ENCODE assay signal across 10 cellular contexts in the genomic region with DNA sequence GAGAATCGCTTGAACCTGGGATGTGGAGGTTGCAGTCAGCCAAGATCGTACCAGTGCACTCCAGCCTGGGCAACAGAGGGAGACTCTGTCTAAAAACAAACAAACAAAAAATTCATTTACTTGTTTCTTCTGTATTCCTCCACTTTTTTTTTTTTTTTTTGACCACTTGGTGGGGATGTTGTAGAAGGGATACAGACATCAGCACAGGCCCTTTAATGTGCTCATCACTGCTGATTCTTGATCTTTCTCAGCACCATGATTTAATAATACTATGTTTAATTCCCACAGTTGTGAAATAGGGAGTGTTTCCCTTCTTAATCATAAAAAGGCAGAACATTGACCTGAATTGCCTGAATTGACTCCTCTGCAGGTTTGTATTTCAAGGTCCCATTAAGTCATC. TPM values are rescaled to one million over a fixed set of nuclear protein-coding genes. Genes with fewer than 3 reads are reported as not detected.
DNase-seq lines count a peak whose midpoint lies in the region; ATAC-seq and TF ChIP-seq lines count a peak whose summit lies in the region.
"Had no signal": no experiment of that assay in that cellular context is flagged by ENCODE, and none has a peak within 500 bp of the region (broad histone marks: within the 10 kb centered on the region; RNA-seq: fewer than 3 reads in every experiment).

No MANE protein-coding gene starts in this region.

- DNase-seq in activated T-cell treated with anti-CD3 and anti-CD28 coated beads, Interleukin-2, amount 50 U/mL, for 72 hours, result no peak
- DNase-seq in activated T-cell treated with anti-CD3 and anti-CD28 coated beads, Interleukin-2, amount 50 U/mL, for 4 hours, result no peak
- DNase-seq in M059J (ENCODE audit: low read depth) (peak; percentile 43), retinal pigment epithelial cell (ENCODE audit: low read depth) (no peak), esophagus squamous epithelium (lab: John Stamatoyannopoulos, UW) (no peak)
- no peak for DNase-seq in stimulated activated CD4-positive, alpha-beta T cell treated with anti-CD3 and anti-CD28 coated beads, Interleukin-4, amount 100 ng/mL, for 4 hours
- DNase-seq: activated gamma-delta T cell had no signal

- H3K4me1 Mint-ChIP-seq in activated T-cell treated with anti-CD3 and anti-CD28 coated beads, Interleukin-2, amount 50 U/mL, for 72 hours (ENCODE audit: low read depth), result peaks cover 30% of the 10 kb centered on the region
- H3K4me1 Mint-ChIP-seq in activated T-cell treated with anti-CD3 and anti-CD28 coated beads, Interleukin-2, amount 50 U/mL, for 4 hours (ENCODE audit: low read depth), result peaks cover 21% of the 10 kb centered on the region
- H3K4me1 Mint-ChIP-seq in dendritic cell treated with granulocyte-macrophage colony-stimulating factor and Interleukin-4, amounts not matched to agents 40 ng/mL and 50 ng/mL, for 4 days (ENCODE audit: low read depth), result peaks cover 19% of the 10 kb centered on the region

- no peaks in the 10 kb centered on the region for H3K9me3 ChIP-seq in esophagus squamous epithelium
- H3K9me3 ChIP-seq: neutrophil had no signal

- no peaks in the 10 kb centered on the region for H3K27me3 Mint-ChIP-seq in activated T-cell treated with anti-CD3 and anti-CD28 coated beads, Interleukin-2, amount 50 U/mL, for 72 hours (ENCODE audit: low read depth)
- no peaks in the 10 kb centered on the region for H3K27me3 Mint-ChIP-seq in activated T-cell treated with anti-CD3 and anti-CD28 coated beads, Interleukin-2, amount 50 U/mL, for 4 hours (ENCODE audit: low read depth)
- H3K27me3 Mint-ChIP-seq in dendritic cell treated with granulocyte-macrophage colony-stimulating factor and Interleukin-4, amounts not matched to agents 40 ng/mL and 50 ng/mL, for 4 days, result no peaks in the 10 kb centered on the region

- intact Hi-C loops in dendritic cell treated with granulocyte-macrophage colony-stimulating factor and Interleukin-4, amounts not matched to agents 40 ng/mL and 50 ng/mL, for 4 days (cut with micrococcal nuclease), result no loop called here
- intact Hi-C loops in esophagus squamous epithelium (cut with DNase I), result no loop called here

- peaks cover 0 to 76% (median 18%) of the 10 kb centered on the region in 3 donors for H3K36me3 ChIP-seq in esophagus squamous epithelium

- no peak overlapping the region for H3K27ac ChIP-seq in esophagus squamous epithelium
- H3K27ac ChIP-seq: neutrophil had no signal

- no peak overlapping the region for H3K4me3 Mint-ChIP-seq in activated T-cell treated with anti-CD3 and anti-CD28 coated beads, Interleukin-2, amount 50 U/mL, for 72 hours
- H3K4me3 Mint-ChIP-seq in activated T-cell treated with anti-CD3 and anti-CD28 coated beads, Interleukin-2, amount 50 U/mL, for 4 hours, result no peak overlapping the region
- H3K4me3 Mint-ChIP-seq in dendritic cell treated with granulocyte-macrophage colony-stimulating factor and Interleukin-4, amounts not matched to agents 40 ng/mL and 50 ng/mL, for 4 days, result no peak overlapping the region

- no peak for ATAC-seq in activated T-cell treated with anti-CD3 and anti-CD28 coated beads, Interleukin-2, amount 50 U/mL, for 72 hours (replicated peaks in 1 of 2)
- no peak for ATAC-seq in activated T-cell treated with anti-CD3 and anti-CD28 coated beads, Interleukin-2, amount 50 U/mL, for 4 hours
- no peak for ATAC-seq in GM18502 (IDR thresholded peaks at IDR 0.05; ENCODE audit: poor library complexity, unreplicated experiment)

- H3K4me3 ChIP-seq in retinal pigment epithelial cell (ENCODE audit: low read length) (no peak overlapping the region), esophagus squamous epithelium (no peak overlapping the region)

- peaks cover 7 to 12% of the 10 kb centered on the region in 2 donors for H3K36me3 Mint-ChIP-seq in activated T-cell treated with anti-CD3 and anti-CD28 coated beads, Interleukin-2, amount 50 U/mL, for 72 hours (ENCODE audit: insufficient read depth in 2 of 2)
- H3K36me3 Mint-ChIP-seq in activated T-cell treated with anti-CD3 and anti-CD28 coated beads, Interleukin-2, amount 50 U/mL, for 4 hours (ENCODE audit: insufficient read depth), result peaks cover 14% of the 10 kb centered on the region
- peaks cover 91% of the 10 kb centered on the region for H3K36me3 Mint-ChIP-seq in dendritic cell treated with granulocyte-macrophage colony-stimulating factor and Interleukin-4, amounts not matched to agents 40 ng/mL and 50 ng/mL, for 4 days (ENCODE audit: low read depth)

- peaks cover 15 to 45% (median 23%) of the 10 kb centered on the region in 3 donors for H3K4me1 ChIP-seq in esophagus squamous epithelium

- H3K9me3 Mint-ChIP-seq in activated T-cell treated with anti-CD3 and anti-CD28 coated beads, Interleukin-2, amount 50 U/mL, for 72 hours, result no peaks in the 10 kb centered on the region
- H3K9me3 Mint-ChIP-seq in activated T-cell treated with anti-CD3 and anti-CD28 coated beads, Interleukin-2, amount 50 U/mL, for 4 hours, result no peaks in the 10 kb centered on the region
- H3K9me3 Mint-ChIP-seq in dendritic cell treated with granulocyte-macrophage colony-stimulating factor and Interleukin-4, amounts not matched to agents 40 ng/mL and 50 ng/mL, for 4 days, result no peaks in the 10 kb centered on the region

- H3K27ac Mint-ChIP-seq in activated T-cell treated with anti-CD3 and anti-CD28 coated beads, Interleukin-2, amount 50 U/mL, for 72 hours, result peak overlapping the region; percentile 75
- H3K27ac Mint-ChIP-seq in dendritic cell treated with granulocyte-macrophage colony-stimulating factor and Interleukin-4, amounts not matched to agents 40 ng/mL and 50 ng/mL, for 4 days, result peak overlapping the region; percentile 37

- no peak for TF ChIP-seq POLR2A in esophagus squamous epithelium (IDR thresholded peaks at IDR 0.05)

- 63 to 86% methylated on average over 2 of the region's 2 CpGs for WGBS in esophagus squamous epithelium, 2 donors

- peak; percentile 8 for TF ChIP-seq CTCF in retinal pigment epithelial cell (conservative IDR thresholded peaks at IDR 0.05; ENCODE audit: low read depth, low read length)
- no peak for TF ChIP-seq CTCF in esophagus squamous epithelium (IDR thresholded peaks at IDR 0.05)

- H3K27me3 ChIP-seq in esophagus squamous epithelium, result no peaks in the 10 kb centered on the region
- H3K27me3 ChIP-seq: neutrophil had no signal

RNA-seq across cellular contexts. Expression of a gene that starts 4.5 kb away (rescaled TPM):
- total RNA-seq in activated T-cell treated with anti-CD3 and anti-CD28 coated beads, Interleukin-2, amount 50 U/mL, for 72 hours, result 10 to 100 TPM; 67.3 to 68.9 TPM
- total RNA-seq in activated T-cell treated with anti-CD3 and anti-CD28 coated beads, Interleukin-2, amount 50 U/mL, for 4 hours, result 10 to 100 TPM; 20.2 to 22.9 (median 20.9) TPM
- 64.6 and 70.6 TPM in 2 replicates for total RNA-seq in M059J (2014; rRNA removed; shearing (Covaris generic))
- 10 to 100 TPM in 3 of 4 donors, 1 to 10 TPM in 1; 9.6 to 21.3 (median 15.0) TPM for total RNA-seq in esophagus squamous epithelium

RNA-seq across cellular contexts. Expression of a gene that starts 5.6 kb away (rescaled TPM):
- 10 to 100 TPM; 56.7 to 66.8 TPM for total RNA-seq in activated T-cell treated with anti-CD3 and anti-CD28 coated beads, Interleukin-2, amount 50 U/mL, for 72 hours
- total RNA-seq in activated T-cell treated with anti-CD3 and anti-CD28 coated beads, Interleukin-2, amount 50 U/mL, for 4 hours, result 10 to 100 TPM; 45.3 to 49.4 (median 47.9) TPM
- total RNA-seq in M059J (2014; rRNA removed; shearing (Covaris generic)), result 11.3 and 16.8 TPM in 2 replicates
- 10 to 100 TPM; 14.4 to 33.0 (median 26.4) TPM for total RNA-seq in esophagus squamous epithelium

RNA-seq across cellular contexts. Expression of a gene that starts 21.1 kb away (rescaled TPM):
- 10 to 100 TPM; 12.2 to 12.4 TPM for total RNA-seq in activated T-cell treated with anti-CD3 and anti-CD28 coated beads, Interleukin-2, amount 50 U/mL, for 72 hours
- 1 to 10 TPM; 5.7 to 6.9 (median 6.5) TPM for total RNA-seq in activated T-cell treated with anti-CD3 and anti-CD28 coated beads, Interleukin-2, amount 50 U/mL, for 4 hours
- total RNA-seq in M059J (2014; rRNA removed; shearing (Covaris generic)), result 6.4 and 10.2 TPM in 2 replicates
- total RNA-seq in esophagus squamous epithelium, result 1 to 10 TPM; 4.7 to 7.7 (median 6.9) TPM

RNA-seq across cellular contexts. Expression of a gene that starts 25.4 kb away (rescaled TPM):
- total RNA-seq in activated T-cell treated with anti-CD3 and anti-CD28 coated beads, Interleukin-2, amount 50 U/mL, for 72 hours, result not detected
- total RNA-seq in activated T-cell treated with anti-CD3 and anti-CD28 coated beads, Interleukin-2, amount 50 U/mL, for 4 hours, result not detected
- total RNA-seq in M059J (2014; rRNA removed; shearing (Covaris generic)), result not detected in 2 replicates
- not detected for total RNA-seq in esophagus squamous epithelium

RNA-seq across cellular contexts. Expression of a gene that starts 25.6 kb away (rescaled TPM):
- 10 to 100 TPM; 38.4 to 40.7 TPM for total RNA-seq in activated T-cell treated with anti-CD3 and anti-CD28 coated beads, Interleukin-2, amount 50 U/mL, for 72 hours
- 10 to 100 TPM; 23.6 to 29.6 (median 26.9) TPM for total RNA-seq in activated T-cell treated with anti-CD3 and anti-CD28 coated beads, Interleukin-2, amount 50 U/mL, for 4 hours
- total RNA-seq in M059J (2014; rRNA removed; shearing (Covaris generic)), result 165 and 183 TPM in 2 replicates
- total RNA-seq in esophagus squamous epithelium, result 10 to 100 TPM; 25.7 to 69.4 (median 32.6) TPM
